In the genomic region with DNA sequence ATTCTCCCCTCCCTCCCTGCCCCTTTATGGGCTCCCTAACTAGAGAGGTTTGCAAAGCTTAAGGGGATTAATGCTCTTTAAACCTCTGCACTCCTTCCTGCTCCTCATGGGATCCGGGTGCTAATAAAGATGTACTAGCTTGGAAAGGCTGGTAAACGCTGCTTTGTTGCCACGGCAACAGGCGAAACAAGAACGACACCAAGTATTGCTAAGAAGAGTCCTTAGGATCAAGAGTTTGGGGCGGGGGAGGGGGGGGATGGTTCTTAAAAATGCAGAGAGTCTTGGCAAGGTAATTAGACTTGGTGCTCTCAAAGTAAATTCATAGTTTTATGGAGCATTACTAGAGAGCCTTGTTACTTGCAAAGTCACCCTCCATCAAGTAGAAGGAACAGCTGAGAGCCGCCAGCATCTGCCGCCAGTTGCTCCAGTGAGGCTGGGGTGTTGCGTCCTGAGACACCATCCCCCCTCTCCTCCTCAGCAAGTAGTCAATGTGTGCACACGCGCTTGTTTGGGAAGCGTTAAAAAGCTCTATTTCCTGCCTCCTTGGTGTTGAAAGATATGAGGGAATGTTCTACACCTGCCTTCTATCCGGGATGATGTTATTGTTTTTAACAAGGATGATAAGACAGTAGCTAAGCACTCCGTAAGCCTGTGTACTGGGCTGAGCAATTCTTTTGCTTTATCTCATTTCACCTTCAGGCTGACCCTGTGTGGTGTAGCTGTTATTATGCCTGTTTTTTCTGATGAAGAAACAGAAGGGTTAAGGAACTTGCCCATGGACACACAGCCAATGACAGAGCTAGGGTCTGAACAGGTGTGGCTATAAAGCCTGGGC, we compare ENCODE assay signal across 11 cellular contexts.
DNase-seq lines count a peak whose midpoint lies in the region; ATAC-seq and TF ChIP-seq lines count a peak whose summit lies in the region.
"Had no signal": no experiment of that assay in that cellular context is flagged by ENCODE, and none has a peak within 500 bp of the region (broad histone marks: within the 10 kb centered on the region; RNA-seq: fewer than 3 reads in every experiment).

No MANE protein-coding gene starts in this region.

- peak overlapping the region; percentile 69 for H3K4me2 ChIP-seq in GM23338
- peak overlapping the region; percentile 65 for H3K4me2 ChIP-seq in neural cell (ENCODE audit: low read length)

- H3K27me3 Mint-ChIP-seq in GM23338 (ENCODE audit: insufficient read depth, low read depth, poor library complexity), result peaks cover 7% of the 10 kb centered on the region
- no peaks in the 10 kb centered on the region for H3K27me3 Mint-ChIP-seq in stimulated activated naive CD8-positive, alpha-beta T cell treated with anti-CD3 and anti-CD28 coated beads, Interleukin-15, amount 100 ng/mL, for 72 hours

- no peak overlapping the region for H3K4me3 Mint-ChIP-seq in GM23338
- no peak overlapping the region for H3K4me3 Mint-ChIP-seq in stimulated activated naive CD8-positive, alpha-beta T cell treated with anti-CD3 and anti-CD28 coated beads, Interleukin-15, amount 100 ng/mL, for 72 hours

- H3F3A ChIP-seq in GM23338 (replicated peaks; ENCODE audit: low read depth) (no peaks in the 10 kb centered on the region), neural cell (ENCODE audit: insufficient read depth, low read length, poor library complexity, severe bottlenecking) (peaks cover 4% of the 10 kb centered on the region)

- H3K4me1 ChIP-seq in GM23338 (ENCODE audit: insufficient read depth), result peaks cover 71% of the 10 kb centered on the region

- H4K20me1 ChIP-seq in GM23338 (replicated peaks; ENCODE audit: insufficient read depth), result peaks cover 8% of the 10 kb centered on the region; the same call in 1 of the 2 replicates
- no peaks in the 10 kb centered on the region for H4K20me1 ChIP-seq in neural cell (ENCODE audit: insufficient read depth)

- no peak overlapping the region for H2AFZ ChIP-seq in GM23338
- H2AFZ ChIP-seq in neural cell (ENCODE audit: low read depth, low read length), result no peak overlapping the region

- H3K79me2 ChIP-seq in GM23338 (replicated peaks; ENCODE audit: insufficient read depth), result peaks cover 6% of the 10 kb centered on the region; the same call in 1 of the 2 replicates
- peaks cover 49% of the 10 kb centered on the region for H3K79me2 ChIP-seq in neural cell (replicated peaks; ENCODE audit: insufficient read depth, low read length)

- peak; percentile 54 for TF ChIP-seq EP300 in neural cell (conservative IDR thresholded peaks at IDR 0.05; ENCODE audit: poor library complexity, severe bottlenecking)

- TF ChIP-seq POLR2A in erythroblast (IDR thresholded peaks at IDR 0.05; ENCODE audit: low read length), result no peak

- H3K4me3 ChIP-seq in GM23338 (no peak overlapping the region; the same call in 1 of the 2 replicates), neural cell (ENCODE audit: low read length) (peak overlapping the region; percentile 45)

- H3K9me2 ChIP-seq in GM23338 (ENCODE audit: insufficient read depth) (no peaks in the 10 kb centered on the region), neural cell (ENCODE audit: insufficient read depth, low read length) (no peaks in the 10 kb centered on the region)

- H3K27me3 ChIP-seq in GM23338 (ENCODE audit: insufficient read depth) (no peaks in the 10 kb centered on the region), neural cell (ENCODE audit: insufficient read depth, low read depth, low read length) (no peaks in the 10 kb centered on the region)

- H3K27ac ChIP-seq in GM23338 (ENCODE audit: low read depth) (peak overlapping the region; percentile 60; the same call in 1 of the 2 replicates), neural cell (ENCODE audit: low read length) (peak overlapping the region; percentile 65)

- no peaks in the 10 kb centered on the region for H3K9me3 ChIP-seq in neural cell (ENCODE audit: low read length)

- peak overlapping the region; percentile 39 for H3K9ac ChIP-seq in neural cell (ENCODE audit: low read length)

- ATAC-seq in GM23338 (peak; percentile 12), GM21737 (IDR thresholded peaks at IDR 0.05; ENCODE audit: unreplicated experiment) (no peak), HG03025 (IDR thresholded peaks at IDR 0.05; ENCODE audit: low FRiP score, unreplicated experiment) (no peak)
- no peak for ATAC-seq in stimulated activated naive CD8-positive, alpha-beta T cell treated with anti-CD3 and anti-CD28 coated beads, Interleukin-15, amount 100 ng/mL, for 72 hours

- H3K36me3 Mint-ChIP-seq in GM23338 (ENCODE audit: low read depth), result no peaks in the 10 kb centered on the region

- no peaks in the 10 kb centered on the region for H3K36me3 ChIP-seq in GM23338 (ENCODE audit: insufficient read depth)
- H3K36me3 ChIP-seq in neural cell (ENCODE audit: insufficient read depth, low read length), result no peaks in the 10 kb centered on the region

- DNase-seq in GM23338 (ENCODE audit: low spot score) (peak; percentile 90), NCI-H226 (peak; percentile 93), erythroblast (lab: John Stamatoyannopoulos, UW) (peak; percentile 71 to 73), KG1 (lab: John Stamatoyannopoulos, UW) (no peak)
- no peak for DNase-seq in stimulated activated naive CD8-positive, alpha-beta T cell treated with anti-CD3 and anti-CD28 coated beads, Interleukin-15, amount 100 ng/mL, for 72 hours
- DNase-seq: activated CD8-positive, alpha-beta memory T cell treated with anti-CD3 and anti-CD28 coated beads, Interleukin-2, amount 50 U/mL, for 48 hours; effector memory CD4-positive, alpha-beta T cell; GOT3 had no signal

- H3K4me1 Mint-ChIP-seq in GM23338, result peaks cover 76% of the 10 kb centered on the region
- peaks cover 58% of the 10 kb centered on the region for H3K4me1 Mint-ChIP-seq in stimulated activated naive CD8-positive, alpha-beta T cell treated with anti-CD3 and anti-CD28 coated beads, Interleukin-15, amount 100 ng/mL, for 72 hours

- no peak overlapping the region; the same call in 1 of the 2 replicates for H3K27ac Mint-ChIP-seq in GM23338
- no peak overlapping the region for H3K27ac Mint-ChIP-seq in stimulated activated naive CD8-positive, alpha-beta T cell treated with anti-CD3 and anti-CD28 coated beads, Interleukin-15, amount 100 ng/mL, for 72 hours

- H3K9me3 Mint-ChIP-seq in GM23338, result no peaks in the 10 kb centered on the region
- H3K9me3 Mint-ChIP-seq in stimulated activated naive CD8-positive, alpha-beta T cell treated with anti-CD3 and anti-CD28 coated beads, Interleukin-15, amount 100 ng/mL, for 72 hours, result no peaks in the 10 kb centered on the region

- peak; percentile 25 for TF ChIP-seq RAD21 in neural cell (conservative IDR thresholded peaks at IDR 0.05)

- TF ChIP-seq CTCF in GM23338 (conservative IDR thresholded peaks at IDR 0.05; ENCODE audit: low read depth in 2 of 2) (no peak), neural cell (IDR thresholded peaks at IDR 0.05; ENCODE audit: poor library complexity, severe bottlenecking) (no peak)

TF ChIP-seq in GM23338, 12 proteins besides CTCF, POLR2A, EP300 and RAD21 (continues in another document):
- TF ChIP-seq, protein P1, sequence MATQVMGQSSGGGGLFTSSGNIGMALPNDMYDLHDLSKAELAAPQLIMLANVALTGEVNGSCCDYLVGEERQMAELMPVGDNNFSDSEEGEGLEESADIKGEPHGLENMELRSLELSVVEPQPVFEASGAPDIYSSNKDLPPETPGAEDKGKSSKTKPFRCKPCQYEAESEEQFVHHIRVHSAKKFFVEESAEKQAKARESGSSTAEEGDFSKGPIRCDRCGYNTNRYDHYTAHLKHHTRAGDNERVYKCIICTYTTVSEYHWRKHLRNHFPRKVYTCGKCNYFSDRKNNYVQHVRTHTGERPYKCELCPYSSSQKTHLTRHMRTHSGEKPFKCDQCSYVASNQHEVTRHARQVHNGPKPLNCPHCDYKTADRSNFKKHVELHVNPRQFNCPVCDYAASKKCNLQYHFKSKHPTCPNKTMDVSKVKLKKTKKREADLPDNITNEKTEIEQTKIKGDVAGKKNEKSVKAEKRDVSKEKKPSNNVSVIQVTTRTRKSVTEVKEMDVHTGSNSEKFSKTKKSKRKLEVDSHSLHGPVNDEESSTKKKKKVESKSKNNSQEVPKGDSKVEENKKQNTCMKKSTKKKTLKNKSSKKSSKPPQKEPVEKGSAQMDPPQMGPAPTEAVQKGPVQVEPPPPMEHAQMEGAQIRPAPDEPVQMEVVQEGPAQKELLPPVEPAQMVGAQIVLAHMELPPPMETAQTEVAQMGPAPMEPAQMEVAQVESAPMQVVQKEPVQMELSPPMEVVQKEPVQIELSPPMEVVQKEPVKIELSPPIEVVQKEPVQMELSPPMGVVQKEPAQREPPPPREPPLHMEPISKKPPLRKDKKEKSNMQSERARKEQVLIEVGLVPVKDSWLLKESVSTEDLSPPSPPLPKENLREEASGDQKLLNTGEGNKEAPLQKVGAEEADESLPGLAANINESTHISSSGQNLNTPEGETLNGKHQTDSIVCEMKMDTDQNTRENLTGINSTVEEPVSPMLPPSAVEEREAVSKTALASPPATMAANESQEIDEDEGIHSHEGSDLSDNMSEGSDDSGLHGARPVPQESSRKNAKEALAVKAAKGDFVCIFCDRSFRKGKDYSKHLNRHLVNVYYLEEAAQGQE (IDR thresholded peaks at IDR 0.05; ENCODE audit: unreplicated experiment), result no peak
- no peak for TF ChIP-seq EZH2phosphoT487 (IDR thresholded peaks at IDR 0.05; ENCODE audit: unreplicated experiment)

TF ChIP-seq in neural cell, 6 proteins besides CTCF, POLR2A, EP300 and RAD21 (continues in another document):
- TF ChIP-seq, protein P1 (IDR thresholded peaks at IDR 0.05; ENCODE audit: borderline replicate concordance), result peak; percentile 33

Comparison
In these comparisons a context has a peak if more than half of its experiments do, and no peak if none do; other contexts are left out.
1. DNase-seq: peak in GM23338 (single experiment), NCI-H226 (single experiment) and erythroblast (2 of 2); none in stimulated activated naive CD8-positive, alpha-beta T cell treated with anti-CD3 and anti-CD28 coated beads, Interleukin-15, amount 100 ng/mL, for 72 hours (0 of 2) and KG1 (single experiment).